Comparison of ENCODE assay signal across 14 cellular contexts in genomic region chr4:635066-635835, GRCh38. TPM values are rescaled to one million over a fixed set of nuclear protein-coding genes. Genes with fewer than 3 reads are reported as not detected.
"Had no signal": no experiment of that assay in that cellular context is flagged by ENCODE, and none has a peak within 500 bp of the region (broad histone marks: within the 10 kb centered on the region; RNA-seq: fewer than 3 reads in every experiment).

No MANE protein-coding gene starts in this region.

RNA-seq across cellular contexts. Expression of gene PDE6B, which starts 9.9 kb away (rescaled TPM):
- total RNA-seq: bronchial epithelial cell, K562, M059J, RPMI7951, SK-MEL-5 had no signal
- polyA plus RNA-seq: IMR-90 had no signal

RNA-seq across cellular contexts. Expression of gene SLC49A3, which starts 53.7 kb away (rescaled TPM):
- total RNA-seq: activated naive CD4-positive, alpha-beta T cell treated with anti-CD3 and anti-CD28 coated beads for 36 hours; M059J; RPMI7951; SK-MEL-5 had no signal

RNA-seq across cellular contexts. Expression of gene TMEM271, which starts 59.2 kb away (rescaled TPM):
- total RNA-seq: activated CD4-positive, alpha-beta T cell treated with anti-CD3 and anti-CD28 coated beads for 36 hours; activated CD4-positive, alpha-beta T cell treated with anti-CD3 and anti-CD28 coated beads, Interleukin-2, amount 10 ng/mL, durations not matched to agents 7 days and 5 days; activated CD8-positive, alpha-beta T cell treated with anti-CD3 and anti-CD28 coated beads, Interleukin-2, amount 10 ng/mL, durations not matched to agents 7 days and 5 days; activated naive CD4-positive, alpha-beta T cell treated with anti-CD3 and anti-CD28 coated beads for 36 hours; activated naive CD4-positive, alpha-beta T cell treated with anti-CD3 and anti-CD28 coated beads, Interleukin-2, amount 50 U/mL, for 72 hours; activated T-helper 2 cell treated with anti-CD3 and anti-CD28 coated beads, Interferon-gamma antibody, Interleukin-2, Interleukin-4, amounts not matched to agents 10 μg/mL and 5 μg/mL and 100 μg/mL, durations not matched to agents 14 hours and 24 hours and 36 hours; bronchial epithelial cell; IMR-90; K562; M059J; RPMI7951; SK-MEL-5; T-cell; T-helper 17 cell had no signal
- polyA plus RNA-seq: IMR-90, K562 had no signal
